14 cellular contexts compared by ENCODE assay signal in genomic region chr17:57926723-57927047, GRCh38. TPM values are rescaled to one million over a fixed set of nuclear protein-coding genes. Genes with fewer than 3 reads are reported as not detected.
DNase-seq lines count a peak whose midpoint lies in the region; ATAC-seq and TF ChIP-seq lines count a peak whose summit lies in the region.
"Had no signal": no experiment of that assay in that cellular context is flagged by ENCODE, and none has a peak within 500 bp of the region (broad histone marks: within the 10 kb centered on the region; RNA-seq: fewer than 3 reads in every experiment).

No MANE protein-coding gene starts in this region.

- no peaks in the 10 kb centered on the region for H3K9me3 Mint-ChIP-seq in activated B cell treated with CpG ODN at 0.5 μM for 24 hours
- H3K9me3 Mint-ChIP-seq: CD4-positive, alpha-beta T cell; effector memory CD8-positive, alpha-beta T cell; stimulated activated effector memory CD8-positive, alpha-beta T cell treated with anti-CD3 and anti-CD28 coated beads, Interleukin-12 subunit alpha, Interleukin-12 subunit beta, amount 100 ng/mL, for 72 hours had no signal

- H3K27ac Mint-ChIP-seq in activated B cell treated with CpG ODN at 0.5 μM for 24 hours, result peak overlapping the region; percentile 12
- H3K27ac Mint-ChIP-seq: CD4-positive, alpha-beta T cell; effector memory CD8-positive, alpha-beta T cell had no signal

- peak overlapping the region; percentile 95 for H3K27ac ChIP-seq in layer of hippocampus (ENCODE audit: low read depth, low read length)
- H3K27ac ChIP-seq in stomach smooth muscle (ENCODE audit: low read length), result peak overlapping the region; percentile 80

- DNase-seq in HT1080 (ENCODE audit: low read depth) (peak; percentile 44), activated B cell treated with CpG ODN at 0.5 μM for 24 hours (no peak), Ammon's horn (ENCODE audit: low spot score) (no peak), NAMALWA (ENCODE audit: low spot score) (no peak), HAP-1 (ENCODE audit: low spot score in 2 of 2) (no peak)
- DNase-seq: activated CD4-positive, CD25-positive, alpha-beta regulatory T cell treated with anti-CD3 and anti-CD28 coated beads, Interleukin-2, amount 50 U/mL, for 72 hours; activated T-cell treated with anti-CD3 and anti-CD28 coated beads for 4 hours; CD4-positive, alpha-beta T cell; effector memory CD8-positive, alpha-beta T cell; NCI-H1436 treated with DMSO at 0.1 percent for 48 hours; stimulated activated CD4-positive, alpha-beta T cell treated with anti-CD3 and anti-CD28 coated beads, Interleukin-2, amount 100 ng/mL, for 48 hours had no signal

- no peak for ATAC-seq in activated B cell treated with CpG ODN at 0.5 μM for 24 hours (ENCODE audit: low read depth)
- ATAC-seq: effector memory CD8-positive, alpha-beta T cell; stimulated activated effector memory CD8-positive, alpha-beta T cell treated with anti-CD3 and anti-CD28 coated beads, Interleukin-12 subunit alpha, Interleukin-12 subunit beta, amount 100 ng/mL, for 72 hours had no signal

- H3K27me3 Mint-ChIP-seq in activated B cell treated with CpG ODN at 0.5 μM for 24 hours, result peaks cover 47% of the 10 kb centered on the region

- H3K4me3 Mint-ChIP-seq in activated B cell treated with CpG ODN at 0.5 μM for 24 hours, result no peak overlapping the region
- H3K4me3 Mint-ChIP-seq: CD4-positive, alpha-beta T cell; effector memory CD8-positive, alpha-beta T cell; stimulated activated effector memory CD8-positive, alpha-beta T cell treated with anti-CD3 and anti-CD28 coated beads, Interleukin-12 subunit alpha, Interleukin-12 subunit beta, amount 100 ng/mL, for 72 hours had no signal

- H3K4me1 ChIP-seq in stomach smooth muscle (ENCODE audit: control insufficient read depth, insufficient read depth, low read length) (peaks cover 92% of the 10 kb centered on the region), HAP-1 (peaks cover 18% of the 10 kb centered on the region)

- H3K36me3 ChIP-seq in stomach smooth muscle (ENCODE audit: control insufficient read depth in 2 of 2, insufficient read depth in 2 of 2, low read length in 2 of 2), result peaks cover 0 to 2% of the 10 kb centered on the region in 2 donors
- no peaks in the 10 kb centered on the region for H3K36me3 ChIP-seq in HAP-1 (replicated peaks)

- intact Hi-C loops in activated B cell treated with CpG ODN at 0.5 μM for 24 hours (cut with micrococcal nuclease), result no loop called here

- no peaks in the 10 kb centered on the region for H3K36me3 Mint-ChIP-seq in activated B cell treated with CpG ODN at 0.5 μM for 24 hours (ENCODE audit: low read depth)
- H3K36me3 Mint-ChIP-seq: stimulated activated effector memory CD8-positive, alpha-beta T cell treated with anti-CD3 and anti-CD28 coated beads, Interleukin-12 subunit alpha, Interleukin-12 subunit beta, amount 100 ng/mL, for 72 hours had no signal

- H3K9me3 ChIP-seq in stomach smooth muscle (ENCODE audit: control insufficient read depth in 2 of 2, low read length in 2 of 2) (no peaks in the 10 kb centered on the region), HAP-1 (no peaks in the 10 kb centered on the region)

- no peaks in the 10 kb centered on the region for H3K4me1 Mint-ChIP-seq in activated B cell treated with CpG ODN at 0.5 μM for 24 hours
- H3K4me1 Mint-ChIP-seq: stimulated activated effector memory CD8-positive, alpha-beta T cell treated with anti-CD3 and anti-CD28 coated beads, Interleukin-12 subunit alpha, Interleukin-12 subunit beta, amount 100 ng/mL, for 72 hours had no signal

- H3K4me3 ChIP-seq in stomach smooth muscle (ENCODE audit: low read length in 2 of 2) (no peak overlapping the region), HAP-1 (no peak overlapping the region)

- H3K27me3 ChIP-seq in layer of hippocampus (ENCODE audit: control insufficient read depth, insufficient read depth, low read length) (no peaks in the 10 kb centered on the region), stomach smooth muscle (ENCODE audit: control insufficient read depth in 1 of 2, insufficient read depth in 2 of 2, low read length in 2 of 2) (no peaks in the 10 kb centered on the region), HAP-1 (ENCODE audit: low read depth) (no peaks in the 10 kb centered on the region)

- peak overlapping the region; percentile 24 to 58 for H3K9ac ChIP-seq in stomach smooth muscle (ENCODE audit: low read length in 2 of 2)

- POLR2A ChIA-PET in activated B cell treated with CpG ODN at 0.5 μM for 24 hours (lab: Charles Lee), result interaction anchor here (1.2 kb wide), 1 partner anchor 13 kb away, joined by 5 read pairs; no protein-coding TSS in a partner anchor

- in situ Hi-C loops in HAP-1 (cut with MboI; ENCODE audit: low sequenced_read_pairs), result no loop called here

- TF ChIP-seq CTCF in activated B cell treated with CpG ODN at 0.5 μM for 24 hours (IDR thresholded peaks at IDR 0.05), result no peak

- CTCF ChIA-PET in activated B cell treated with CpG ODN at 0.5 μM for 24 hours (lab: Charles Lee), result no interaction called here

RNA-seq across cellular contexts. Expression of gene CUEDC1, which starts 28.5 kb away (rescaled TPM):
- 8.9 and 9.9 TPM in 2 replicates for total RNA-seq in HT1080 (2014; rRNA removed; shearing (Covaris generic))
- polyA plus RNA-seq in HT1080 (2015; cell fraction: cytosol; rRNA removed), result 19.1 and 19.5 TPM in 2 replicates
- 73.3 and 80.4 TPM in 2 replicates for polyA plus RNA-seq in HT1080 (2015; cell fraction: nucleus; rRNA removed)
- not detected in 2 replicates for total RNA-seq in activated B cell treated with CpG ODN at 0.5 μM for 24 hours
